In genomic region chr6:106377061-106377540, GRCh38 we compare ENCODE assay signal across 14 cellular contexts. TPM values are rescaled to one million over a fixed set of nuclear protein-coding genes. Genes with fewer than 3 reads are reported as not detected.
A peak's percentile ranks its signal among the peaks of the same experiment; 100 is the strongest.
DNase-seq lines count a peak whose midpoint lies in the region; ATAC-seq and TF ChIP-seq lines count a peak whose summit lies in the region.
"Had no signal": no experiment of that assay in that cellular context is flagged by ENCODE, and none has a peak within 500 bp of the region (broad histone marks: within the 10 kb centered on the region; RNA-seq: fewer than 3 reads in every experiment).

No MANE protein-coding gene starts in this region.

- peaks cover 21% of the 10 kb centered on the region for H3K27me3 Mint-ChIP-seq in activated naive CD8-positive, alpha-beta T cell treated with anti-CD3 and anti-CD28 coated beads for 36 hours
- peaks cover 15% of the 10 kb centered on the region for H3K27me3 Mint-ChIP-seq in activated naive CD8-positive, alpha-beta T cell treated with anti-CD3 and anti-CD28 coated beads, Interleukin-2, amount 50 U/mL, for 24 hours
- H3K27me3 Mint-ChIP-seq in activated CD4-positive, alpha-beta T cell treated with anti-CD3 and anti-CD28 coated beads, Interleukin-2, amount 10 ng/mL, durations not matched to agents 7 days and 5 days = peaks cover 1% of the 10 kb centered on the region

- no peak overlapping the region for H3K4me3 Mint-ChIP-seq in activated naive CD8-positive, alpha-beta T cell treated with anti-CD3 and anti-CD28 coated beads for 36 hours
- H3K4me3 Mint-ChIP-seq in activated naive CD8-positive, alpha-beta T cell treated with anti-CD3 and anti-CD28 coated beads, Interleukin-2, amount 50 U/mL, for 24 hours = no peak overlapping the region
- no peak overlapping the region for H3K4me3 Mint-ChIP-seq in activated CD4-positive, alpha-beta T cell treated with anti-CD3 and anti-CD28 coated beads, Interleukin-2, amount 10 ng/mL, durations not matched to agents 7 days and 5 days
- H3K4me3 Mint-ChIP-seq: central memory CD8-positive, alpha-beta T cell had no signal

- DNase-seq in activated naive CD8-positive, alpha-beta T cell treated with anti-CD3 and anti-CD28 coated beads for 36 hours = no peak
- DNase-seq in activated naive CD8-positive, alpha-beta T cell treated with anti-CD3 and anti-CD28 coated beads, Interleukin-2, amount 50 U/mL, for 24 hours = no peak
- DNase-seq in adipocyte (ENCODE audit: low read depth) (peak; percentile 50), fibroblast of the aortic adventitia (ENCODE audit: low read depth) (peak; percentile 91), T-helper 9 cell (no peak), trophoblast cell (no peak)
- DNase-seq in activated CD4-positive, alpha-beta T cell treated with anti-CD3 and anti-CD28 coated beads, Interleukin-2, amount 10 ng/mL, durations not matched to agents 7 days and 5 days = no peak
- no peak for DNase-seq in stimulated activated CD4-positive, alpha-beta T cell treated with anti-CD3 and anti-CD28 coated beads, Interleukin-2, amount 100 ng/mL, for 24 hours
- DNase-seq: GF-D8, head of caudate nucleus, NCI-H1436, uterus had no signal

- H3K14ac ChIP-seq in trophoblast cell (ENCODE audit: low read length) = no peak overlapping the region

- H3K36me3 ChIP-seq in adipocyte (ENCODE audit: control insufficient read depth, insufficient read depth, low read length, severe bottlenecking) (no peaks in the 10 kb centered on the region), trophoblast cell (ENCODE audit: control insufficient read depth in 1 of 2, insufficient read depth in 2 of 2, low read length in 2 of 2) (no peaks in the 10 kb centered on the region)
- H3K36me3 ChIP-seq: uterus had no signal

- H3K27ac ChIP-seq in trophoblast cell (ENCODE audit: low read depth, low read length) = no peak overlapping the region
- H3K27ac ChIP-seq: uterus had no signal

- H2AK5ac ChIP-seq in trophoblast cell (ENCODE audit: low read length) = no peak overlapping the region

- no peak overlapping the region for H3K18ac ChIP-seq in trophoblast cell (ENCODE audit: low read length)

- H3K9me3 ChIP-seq in adipocyte (ENCODE audit: control insufficient read depth, low read length) (no peaks in the 10 kb centered on the region), trophoblast cell (ENCODE audit: insufficient read depth, low read depth, low read length) (no peaks in the 10 kb centered on the region)
- H3K9me3 ChIP-seq: uterus had no signal

- no peak overlapping the region for H4K12ac ChIP-seq in trophoblast cell (ENCODE audit: low read depth, low read length)

- H3K9me3 Mint-ChIP-seq in activated naive CD8-positive, alpha-beta T cell treated with anti-CD3 and anti-CD28 coated beads for 36 hours = no peaks in the 10 kb centered on the region
- H3K9me3 Mint-ChIP-seq in activated naive CD8-positive, alpha-beta T cell treated with anti-CD3 and anti-CD28 coated beads, Interleukin-2, amount 50 U/mL, for 24 hours = no peaks in the 10 kb centered on the region
- H3K9me3 Mint-ChIP-seq in activated CD4-positive, alpha-beta T cell treated with anti-CD3 and anti-CD28 coated beads, Interleukin-2, amount 10 ng/mL, durations not matched to agents 7 days and 5 days = no peaks in the 10 kb centered on the region
- H3K9me3 Mint-ChIP-seq: central memory CD8-positive, alpha-beta T cell had no signal

- H3K4ac ChIP-seq in trophoblast cell (ENCODE audit: low read depth, low read length) = no peak overlapping the region

- H4K91ac ChIP-seq in trophoblast cell (ENCODE audit: low read depth, low read length) = no peak overlapping the region

- H3K27me3 ChIP-seq in adipocyte (replicated peaks; ENCODE audit: control insufficient read depth, insufficient read depth, low read length) (no peaks in the 10 kb centered on the region), trophoblast cell (ENCODE audit: insufficient read depth, low read length) (no peaks in the 10 kb centered on the region)
- H3K27me3 ChIP-seq: uterus had no signal

- H3K79me2 ChIP-seq in trophoblast cell (ENCODE audit: control insufficient read depth, insufficient read depth, low read length, poor library complexity) = no peaks in the 10 kb centered on the region

- TF ChIP-seq CTCF in fibroblast of the aortic adventitia (IDR thresholded peaks at IDR 0.05; ENCODE audit: insufficient read depth, low read length) = no peak

- no CpG with 5 or more reads among the region's 5 CpGs for WGBS in trophoblast cell (ENCODE audit: extremely low coverage, insufficient coverage, insufficient read length)

- no peak overlapping the region for H3K4me2 ChIP-seq in trophoblast cell (ENCODE audit: low read length)

- peak overlapping the region; percentile 5 for H3K27ac Mint-ChIP-seq in activated naive CD8-positive, alpha-beta T cell treated with anti-CD3 and anti-CD28 coated beads for 36 hours
- no peak overlapping the region for H3K27ac Mint-ChIP-seq in activated naive CD8-positive, alpha-beta T cell treated with anti-CD3 and anti-CD28 coated beads, Interleukin-2, amount 50 U/mL, for 24 hours
- H3K27ac Mint-ChIP-seq in activated CD4-positive, alpha-beta T cell treated with anti-CD3 and anti-CD28 coated beads, Interleukin-2, amount 10 ng/mL, durations not matched to agents 7 days and 5 days = no peak overlapping the region

- no peak for ATAC-seq in activated naive CD8-positive, alpha-beta T cell treated with anti-CD3 and anti-CD28 coated beads, Interleukin-2, amount 50 U/mL, for 24 hours
- ATAC-seq: HCT116 had no signal

- peaks cover 23% of the 10 kb centered on the region for H3K4me1 Mint-ChIP-seq in activated naive CD8-positive, alpha-beta T cell treated with anti-CD3 and anti-CD28 coated beads for 36 hours
- peaks cover 23% of the 10 kb centered on the region for H3K4me1 Mint-ChIP-seq in activated naive CD8-positive, alpha-beta T cell treated with anti-CD3 and anti-CD28 coated beads, Interleukin-2, amount 50 U/mL, for 24 hours
- H3K4me1 Mint-ChIP-seq in activated CD4-positive, alpha-beta T cell treated with anti-CD3 and anti-CD28 coated beads, Interleukin-2, amount 10 ng/mL, durations not matched to agents 7 days and 5 days = peaks cover 23% of the 10 kb centered on the region
- H3K4me1 Mint-ChIP-seq: central memory CD8-positive, alpha-beta T cell had no signal

- H4K8ac ChIP-seq in trophoblast cell (ENCODE audit: low read depth, low read length) = no peak overlapping the region

- no peak overlapping the region for H3K23ac ChIP-seq in trophoblast cell (ENCODE audit: low read length)

- H2BK5ac ChIP-seq in trophoblast cell (ENCODE audit: low read depth, low read length, poor library complexity) = no peak overlapping the region

- POLR2A ChIA-PET in activated CD4-positive, alpha-beta T cell treated with anti-CD3 and anti-CD28 coated beads, Interleukin-2, amount 10 ng/mL, durations not matched to agents 7 days and 5 days (lab: Charles Lee) = no interaction called here

- H3K4me1 ChIP-seq in adipocyte (ENCODE audit: control insufficient read depth, insufficient read depth, low read length) (peaks cover 10% of the 10 kb centered on the region), trophoblast cell (ENCODE audit: control insufficient read depth in 1 of 2, insufficient read depth in 2 of 2, low read length in 2 of 2) (peaks cover 0 to 5% of the 10 kb centered on the region in 2 experiments)
- H3K4me1 ChIP-seq: uterus had no signal

- no peak overlapping the region for H2BK120ac ChIP-seq in trophoblast cell (ENCODE audit: insufficient read depth, low read length, poor library complexity)

- H2BK12ac ChIP-seq in trophoblast cell (ENCODE audit: low read length) = no peak overlapping the region

- no peak overlapping the region for H2AFZ ChIP-seq in trophoblast cell (ENCODE audit: insufficient read depth, low read length, poor library complexity)

- H3K79me1 ChIP-seq in trophoblast cell (ENCODE audit: low read length) = no peaks in the 10 kb centered on the region

- H3K9ac ChIP-seq in adipocyte (ENCODE audit: low read length) = no peak overlapping the region
- H3K9ac ChIP-seq in trophoblast cell (ENCODE audit: low read length) = no peak overlapping the region

- H3K4me3 ChIP-seq in adipocyte (ENCODE audit: low read length) (no peak overlapping the region), fibroblast of the aortic adventitia (ENCODE audit: low read depth, low read length) (no peak overlapping the region), trophoblast cell (ENCODE audit: low read depth, low read length) (no peak overlapping the region)
- H3K4me3 ChIP-seq: uterus had no signal

- CTCF ChIA-PET in activated CD4-positive, alpha-beta T cell treated with anti-CD3 and anti-CD28 coated beads, Interleukin-2, amount 10 ng/mL, durations not matched to agents 7 days and 5 days (lab: Charles Lee) = interaction anchor here (0.9 kb wide), 1 partner anchor 16 kb away, joined by 3 read pairs; no protein-coding TSS in a partner anchor

- H3K36me3 Mint-ChIP-seq in activated naive CD8-positive, alpha-beta T cell treated with anti-CD3 and anti-CD28 coated beads for 36 hours = no peaks in the 10 kb centered on the region
- H3K36me3 Mint-ChIP-seq in activated naive CD8-positive, alpha-beta T cell treated with anti-CD3 and anti-CD28 coated beads, Interleukin-2, amount 50 U/mL, for 24 hours (ENCODE audit: low read depth) = no peaks in the 10 kb centered on the region
- no peaks in the 10 kb centered on the region for H3K36me3 Mint-ChIP-seq in activated CD4-positive, alpha-beta T cell treated with anti-CD3 and anti-CD28 coated beads, Interleukin-2, amount 10 ng/mL, durations not matched to agents 7 days and 5 days (ENCODE audit: low read depth)

RNA-seq across cellular contexts. Expression of gene CRYBG1, which starts 16.6 kb away (rescaled TPM):
- total RNA-seq in activated naive CD8-positive, alpha-beta T cell treated with anti-CD3 and anti-CD28 coated beads for 36 hours = 10 to 100 TPM; 20.3 to 20.4 TPM
- total RNA-seq in fibroblast of the aortic adventitia (ENCODE audit: low replicate concordance) = 19.3 and 105 TPM in 2 replicates
- 10 to 100 TPM; 41.1 to 46.8 TPM for total RNA-seq in activated CD4-positive, alpha-beta T cell treated with anti-CD3 and anti-CD28 coated beads, Interleukin-2, amount 10 ng/mL, durations not matched to agents 7 days and 5 days
- 7.2 and 7.8 TPM in 2 replicates for polyA plus RNA-seq in trophoblast cell (2013)

RNA-seq across cellular contexts. Expression of gene ATG5, which starts 51.5 kb away (rescaled TPM):
- total RNA-seq in activated naive CD8-positive, alpha-beta T cell treated with anti-CD3 and anti-CD28 coated beads for 36 hours = 10 to 100 TPM; 36.9 to 41.8 TPM
- 31.0 and 45.4 TPM in 2 replicates for total RNA-seq in fibroblast of the aortic adventitia (ENCODE audit: low replicate concordance)
- 10 to 100 TPM; 27.4 to 29.3 TPM for total RNA-seq in activated CD4-positive, alpha-beta T cell treated with anti-CD3 and anti-CD28 coated beads, Interleukin-2, amount 10 ng/mL, durations not matched to agents 7 days and 5 days
- 26.3 and 26.4 TPM in 2 replicates for polyA plus RNA-seq in trophoblast cell (2013)

Comparison
In these comparisons a context has a peak if more than half of its experiments do, and no peak if none do; other contexts are left out.
1. DNase-seq: peak in adipocyte (single experiment) and fibroblast of the aortic adventitia (single experiment); none in activated naive CD8-positive, alpha-beta T cell treated with anti-CD3 and anti-CD28 coated beads for 36 hours (single experiment), activated naive CD8-positive, alpha-beta T cell treated with anti-CD3 and anti-CD28 coated beads, Interleukin-2, amount 50 U/mL, for 24 hours (single experiment), T-helper 9 cell (single experiment), activated CD4-positive, alpha-beta T cell treated with anti-CD3 and anti-CD28 coated beads, Interleukin-2, amount 10 ng/mL, durations not matched to agents 7 days and 5 days (single experiment), stimulated activated CD4-positive, alpha-beta T cell treated with anti-CD3 and anti-CD28 coated beads, Interleukin-2, amount 100 ng/mL, for 24 hours (0 of 2) and trophoblast cell (0 of 2).